Comparison of ENCODE assay signal across 16 cellular contexts in genomic region chr1:116203192-116203723, GRCh38.
DNase-seq lines count a peak whose midpoint lies in the region; ATAC-seq and TF ChIP-seq lines count a peak whose summit lies in the region.
"Had no signal": no experiment of that assay in that cellular context is flagged by ENCODE, and none has a peak within 500 bp of the region (broad histone marks: within the 10 kb centered on the region; RNA-seq: fewer than 3 reads in every experiment).

No MANE protein-coding gene starts in this region.

- no peaks in the 10 kb centered on the region for H4K20me1 ChIP-seq in PC-3 (ENCODE audit: low read length)

- CTCF ChIA-PET in PC-3 (lab: Charles Lee), result interaction anchor here (0.6 kb wide), 1 partner anchor 178 kb away, joined by 3 read pairs; no protein-coding TSS in a partner anchor

- no peaks in the 10 kb centered on the region for H3K79me2 ChIP-seq in PC-3 (ENCODE audit: low read length)

- H3K4me2 ChIP-seq in PC-3 (ENCODE audit: low read length), result no peak overlapping the region

- H3K27ac ChIP-seq in right cardiac atrium (ENCODE audit: low read length), result no peak overlapping the region
- no peak overlapping the region for H3K27ac ChIP-seq in PC-3 (ENCODE audit: low read length)
- H3K27ac ChIP-seq: esophagus muscularis mucosa had no signal

- POLR2A ChIA-PET in PC-3 (lab: Charles Lee; ENCODE audit: unreplicated experiment), result no interaction called here

- BruUV-seq in PC-3 (replicated peaks; lab: Mats Ljungman, UMichigan), result no TSS peak

- H3K9ac ChIP-seq in PC-3 (ENCODE audit: low read length), result no peak overlapping the region

- WGBS in right cardiac atrium, result 56% methylated on average over 5 of the region's 5 CpGs

- ATAC-seq in right cardiac atrium (peak; percentile 43 to 52), left ventricle myocardium superior (no peak), PC-3 (peak; percentile 29; the same call in 1 of the 2 replicates)
- no peak for ATAC-seq in stimulated activated naive CD8-positive, alpha-beta T cell treated with anti-CD3 and anti-CD28 coated beads, Interleukin-15, Interleukin-2, amounts not matched to agents 100 U/mL and 50 U/mL, for 24 hours

- no peaks in the 10 kb centered on the region for H3K27me3 ChIP-seq in right cardiac atrium (ENCODE audit: control insufficient read depth, insufficient read depth)
- H3K27me3 ChIP-seq in PC-3 (ENCODE audit: low read length), result peaks cover 40% of the 10 kb centered on the region
- H3K27me3 ChIP-seq: esophagus muscularis mucosa had no signal

- H2AFZ ChIP-seq in PC-3 (ENCODE audit: low read length), result no peak overlapping the region

- H3F3A ChIP-seq in PC-3 (ENCODE audit: low read length, unreplicated experiment), result no peaks in the 10 kb centered on the region

- H3K9me2 ChIP-seq in PC-3 (replicated peaks; ENCODE audit: low read length), result no peaks in the 10 kb centered on the region

- H3K9me3 ChIP-seq in right cardiac atrium (ENCODE audit: control insufficient read depth, low read length) (no peaks in the 10 kb centered on the region), PC-3 (ENCODE audit: low read length) (no peaks in the 10 kb centered on the region)
- H3K9me3 ChIP-seq: esophagus muscularis mucosa had no signal

- DNase-seq in right cardiac atrium (peak in 1 of 3 donors; percentile 45), left ventricle myocardium superior (no peak), PC-3 (peak; percentile 20), fibroblast of mammary gland (ENCODE audit: low read depth) (no peak), NOMO-1 treated with dmso at 0.1 percent for 144 hours (lab: John Stamatoyannopoulos, UW; ENCODE audit: unreplicated experiment) (no peak), NCI-H345 treated with DMSO at 0.1 percent for 48 hours (lab: John Stamatoyannopoulos, UW; ENCODE audit: unreplicated experiment) (no peak)
- no peak for DNase-seq in stimulated activated naive CD8-positive, alpha-beta T cell treated with anti-CD3 and anti-CD28 coated beads, Interleukin-15, Interleukin-2, amounts not matched to agents 100 U/mL and 50 U/mL, for 24 hours
- DNase-seq in activated effector memory CD4-positive, alpha-beta T cell treated with anti-CD3 and anti-CD28 coated beads, Interleukin-2, amount 50 U/mL, for 16 hours, result no peak
- DNase-seq: ACHN; activated B cell treated with CpG ODN at 0.5 μM for 24 hours; activated effector memory CD4-positive, alpha-beta T cell treated with Interleukin-2 at 50 U/mL for 16 hours; COR-L47; NCI-H1436; stimulated activated naive CD4-positive, alpha-beta T cell; T-helper 1 cell had no signal

- TF ChIP-seq CTCF in PC-3 (conservative IDR thresholded peaks at IDR 0.05; ENCODE audit: low read depth, low read length) (peak; percentile 55), fibroblast of mammary gland (conservative IDR thresholded peaks at IDR 0.05; ENCODE audit: control insufficient read depth, insufficient read depth, low read depth, low read length) (peak; percentile 7)

- H3K4me3 ChIP-seq in right cardiac atrium (ENCODE audit: low read length) (no peak overlapping the region), PC-3 (ENCODE audit: low read length) (no peak overlapping the region), fibroblast of mammary gland (ENCODE audit: control insufficient read depth, low read depth, low read length) (no peak overlapping the region)
- H3K4me3 ChIP-seq: esophagus muscularis mucosa had no signal

- H3K4me1 ChIP-seq in right cardiac atrium (ENCODE audit: control insufficient read depth, insufficient read depth, low read length) (no peaks in the 10 kb centered on the region), PC-3 (ENCODE audit: insufficient read depth, low read length) (no peaks in the 10 kb centered on the region)

- intact Hi-C loops in right cardiac atrium (cut with DNase I), result no loop called here
- intact Hi-C loops in left ventricle myocardium superior (cut with micrococcal nuclease), result no loop called here
- intact Hi-C loops in PC-3 (cut with micrococcal nuclease), result no loop called here

- H3K36me3 ChIP-seq in PC-3 (ENCODE audit: low read depth, low read length), result no peaks in the 10 kb centered on the region
- H3K36me3 ChIP-seq: esophagus muscularis mucosa had no signal

Comparison
In these comparisons a context has a peak if more than half of its experiments do, and no peak if none do; other contexts are left out.
1. ATAC-seq: peak in right cardiac atrium (2 of 2) and PC-3 (single experiment); none in left ventricle myocardium superior (single experiment) and stimulated activated naive CD8-positive, alpha-beta T cell treated with anti-CD3 and anti-CD28 coated beads, Interleukin-15, Interleukin-2, amounts not matched to agents 100 U/mL and 50 U/mL, for 24 hours (single experiment).